Comparison of ENCODE assay signal across 15 cellular contexts in the genomic region with DNA sequence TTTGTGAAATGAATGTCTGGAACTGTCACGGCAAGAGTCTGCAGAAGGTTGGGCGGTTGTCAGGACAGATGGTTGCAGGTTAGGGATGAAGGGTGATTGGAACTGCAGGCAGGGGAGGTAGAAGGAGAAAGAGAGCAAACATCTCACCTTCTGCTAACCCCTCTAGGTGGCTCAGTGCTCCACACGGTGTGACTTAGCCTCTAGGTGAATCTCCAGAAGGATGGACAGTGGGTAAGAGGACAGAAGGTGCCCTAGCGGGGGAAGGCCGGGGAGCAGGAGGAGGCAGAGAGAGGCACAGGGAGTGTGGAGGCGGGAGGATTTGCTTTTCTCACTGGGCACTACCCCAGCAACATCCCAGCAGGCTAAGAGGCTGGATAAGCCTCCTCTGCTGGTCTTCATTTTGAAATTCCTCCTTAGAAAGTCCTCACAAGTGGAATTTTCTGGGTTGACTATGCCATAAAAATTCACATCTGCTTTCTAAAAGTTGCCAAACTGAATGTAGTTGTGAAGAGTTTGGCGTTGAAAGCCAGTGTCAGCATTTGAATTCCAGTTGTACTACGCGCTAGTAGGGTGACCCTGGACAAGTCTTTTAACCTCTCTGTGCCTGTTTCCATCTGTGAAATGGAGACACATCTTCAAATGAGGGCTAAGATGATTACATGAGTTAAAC. TPM values are rescaled to one million over a fixed set of nuclear protein-coding genes. Genes with fewer than 3 reads are reported as not detected.
DNase-seq lines count a peak whose midpoint lies in the region; ATAC-seq and TF ChIP-seq lines count a peak whose summit lies in the region.
"Had no signal": no experiment of that assay in that cellular context is flagged by ENCODE, and none has a peak within 500 bp of the region (broad histone marks: within the 10 kb centered on the region; RNA-seq: fewer than 3 reads in every experiment).

No MANE protein-coding gene starts in this region.

- no peak for ATAC-seq in activated B cell treated with CpG ODN at 0.5 μM for 24 hours (ENCODE audit: low read depth)
- ATAC-seq in naive thymus-derived CD4-positive, alpha-beta T cell = no peak

- no peak overlapping the region for H2BK120ac ChIP-seq in H9 (ENCODE audit: low read depth, low read length, poor library complexity, severe bottlenecking)

- H3K27me3 Mint-ChIP-seq in H9 (ENCODE audit: low read depth) (peaks cover 48% of the 10 kb centered on the region), activated B cell treated with CpG ODN at 0.5 μM for 24 hours (no peaks in the 10 kb centered on the region)
- H3K27me3 Mint-ChIP-seq in naive thymus-derived CD4-positive, alpha-beta T cell = no peaks in the 10 kb centered on the region

- H3K36me3 Mint-ChIP-seq in H9 (ENCODE audit: insufficient read depth in 1 of 3, low read depth in 3 of 3) (no peaks in the 10 kb centered on the region), activated B cell treated with CpG ODN at 0.5 μM for 24 hours (ENCODE audit: low read depth) (no peaks in the 10 kb centered on the region)
- H3K36me3 Mint-ChIP-seq in naive thymus-derived CD4-positive, alpha-beta T cell = peaks cover 0 to 30% (median 0%) of the 10 kb centered on the region in 5 donors

- no peak overlapping the region for H2BK20ac ChIP-seq in H9 (ENCODE audit: low read depth, low read length, poor library complexity, severe bottlenecking)

- no peak overlapping the region for H3K56ac ChIP-seq in H9 (ENCODE audit: insufficient read length, low read depth, low read length)

- peak overlapping the region in 1 of 2 experiments; percentile 38; a peak in 3 of 5 replicates for H3K4me3 Mint-ChIP-seq in H9
- H3K4me3 Mint-ChIP-seq in activated B cell treated with CpG ODN at 0.5 μM for 24 hours = no peak overlapping the region
- peak overlapping the region; percentile 63 to 90 (median 84) for H3K4me3 Mint-ChIP-seq in naive thymus-derived CD4-positive, alpha-beta T cell

- H2AFZ ChIP-seq in H9 (ENCODE audit: low read length) = no peak overlapping the region

- H3K4ac ChIP-seq in H9 (ENCODE audit: low read depth, low read length) = no peak overlapping the region

- no peaks in the 10 kb centered on the region for H3K9me3 Mint-ChIP-seq in H9
- H3K9me3 Mint-ChIP-seq in activated B cell treated with CpG ODN at 0.5 μM for 24 hours = no peaks in the 10 kb centered on the region
- peaks cover 0 to 10% (median 0%) of the 10 kb centered on the region in 11 donors for H3K9me3 Mint-ChIP-seq in naive thymus-derived CD4-positive, alpha-beta T cell

- H3T11ph ChIP-seq in H9 (ENCODE audit: low read length) = no peak overlapping the region

- H2BK12ac ChIP-seq in H9 (ENCODE audit: insufficient read length, low read depth, low read length) = no peak overlapping the region

- no peak overlapping the region for H3K4me3 ChIP-seq in naive thymus-derived CD4-positive, alpha-beta T cell (ENCODE audit: low read length)
- H3K4me3 ChIP-seq: HAP-1 had no signal

- H3K4me1 ChIP-seq in H9 (ENCODE audit: insufficient read depth, low read length) = peaks cover 2% of the 10 kb centered on the region; the same call in 1 of the 2 replicates
- H3K4me1 ChIP-seq in naive thymus-derived CD4-positive, alpha-beta T cell (ENCODE audit: control insufficient read depth in 2 of 2, insufficient read depth in 2 of 2, low read length in 2 of 2) = peaks cover 43 to 46% of the 10 kb centered on the region in 2 donors

- POLR2A ChIA-PET in activated B cell treated with CpG ODN at 0.5 μM for 24 hours (lab: Charles Lee) = interaction anchor here (1.5 to 2.9 kb wide), 2 partner anchors 11 to 26 kb away, joined by 5 to 18 read pairs; a partner anchor contains a TSS
- POLR2A ChIA-PET in naive thymus-derived CD4-positive, alpha-beta T cell (lab: Charles Lee) = interaction anchor here (1.4 to 1.7 kb wide), 2 partner anchors 9 to 11 kb away, joined by 9 to 10 read pairs; a partner anchor contains a TSS

- no peaks in the 10 kb centered on the region for H3K9me3 ChIP-seq in H9 (ENCODE audit: control insufficient read depth, low read depth, low read length)
- no peaks in the 10 kb centered on the region for H3K9me3 ChIP-seq in naive thymus-derived CD4-positive, alpha-beta T cell (ENCODE audit: control insufficient read depth in 2 of 3, low read length in 3 of 3)
- H3K9me3 ChIP-seq: HAP-1 had no signal

- no peak overlapping the region for H3K18ac ChIP-seq in H9 (ENCODE audit: insufficient read length, low read depth, low read length)

- no peak overlapping the region for H3K14ac ChIP-seq in H9 (ENCODE audit: insufficient read depth, low read length)

- no peak overlapping the region for H3K23ac ChIP-seq in H9 (ENCODE audit: insufficient read length, low read depth, low read length)

- H4K8ac ChIP-seq in H9 (replicated peaks; ENCODE audit: insufficient read length, low read depth, low read length) = no peak overlapping the region

- no peak overlapping the region for H2AK5ac ChIP-seq in H9 (ENCODE audit: insufficient read length, low read length)

- intact Hi-C loops in activated B cell treated with CpG ODN at 0.5 μM for 24 hours (cut with micrococcal nuclease) = loop anchor here (2.0 kb wide), 1 partner anchor 32 kb away; no protein-coding TSS in a partner anchor
- intact Hi-C loops in naive thymus-derived CD4-positive, alpha-beta T cell (cut with micrococcal nuclease) = no loop called here

- H4K91ac ChIP-seq in H9 (ENCODE audit: insufficient read length, low read depth, low read length) = no peak overlapping the region

- no CpG with 5 or more reads among the region's 9 CpGs for WGBS in H9 (ENCODE audit: extremely low coverage, insufficient read length, low lambda C conversion rate)

- H3K27me3 ChIP-seq in H9 (ENCODE audit: insufficient read depth, low read length) = no peaks in the 10 kb centered on the region; the same call in 1 of the 2 replicates
- H3K27me3 ChIP-seq in naive thymus-derived CD4-positive, alpha-beta T cell (ENCODE audit: control insufficient read depth in 2 of 2, insufficient read depth in 2 of 2, low read length in 2 of 2) = no peaks in the 10 kb centered on the region

- no peaks in the 10 kb centered on the region for H4K20me1 ChIP-seq in H9 (ENCODE audit: control insufficient read depth, insufficient read depth, insufficient read length)

- H3K9ac ChIP-seq in H9 (ENCODE audit: extremely low read depth, insufficient read length, low read length) = no peak overlapping the region

- H3K4me1 Mint-ChIP-seq in H9 = peaks cover 20 to 23% of the 10 kb centered on the region in 2 experiments
- peaks cover 35% of the 10 kb centered on the region for H3K4me1 Mint-ChIP-seq in activated B cell treated with CpG ODN at 0.5 μM for 24 hours
- H3K4me1 Mint-ChIP-seq in naive thymus-derived CD4-positive, alpha-beta T cell = peaks cover 37 to 80% (median 70%) of the 10 kb centered on the region in 7 donors

- H3K79me2 ChIP-seq in H9 (ENCODE audit: insufficient read depth, low read length) = no peaks in the 10 kb centered on the region

- H4K5ac ChIP-seq in H9 (ENCODE audit: insufficient read length, low read depth, low read length) = no peak overlapping the region

- H3K4me2 ChIP-seq in H9 (ENCODE audit: insufficient read depth, insufficient read length, low read length) = no peak overlapping the region

- no peaks in the 10 kb centered on the region for H3K79me1 ChIP-seq in H9 (ENCODE audit: insufficient read depth, low read depth, low read length, poor library complexity, severe bottlenecking)

- H3K27ac Mint-ChIP-seq in H9 = no peak overlapping the region
- H3K27ac Mint-ChIP-seq in activated B cell treated with CpG ODN at 0.5 μM for 24 hours = peak overlapping the region; percentile 22
- peak overlapping the region in 8 of 9 donors; percentile 71 to 93 (median 87) for H3K27ac Mint-ChIP-seq in naive thymus-derived CD4-positive, alpha-beta T cell

- no peak overlapping the region for H3K27ac ChIP-seq in H9 (ENCODE audit: insufficient read length, low read depth, low read length)
- H3K27ac ChIP-seq in naive thymus-derived CD4-positive, alpha-beta T cell (ENCODE audit: low read depth, low read length) = no peak overlapping the region

- peak; percentile 42 for DNase-seq in NCI-H82 (lab: John Stamatoyannopoulos, UW)
- no peak for DNase-seq in NCI-H82 treated with DMSO at 0.1 percent for 48 hours (lab: John Stamatoyannopoulos, UW; ENCODE audit: unreplicated experiment)
- DNase-seq in H9 = no peak
- DNase-seq in activated B cell treated with CpG ODN at 0.5 μM for 24 hours = no peak
- no peak for DNase-seq in naive thymus-derived CD4-positive, alpha-beta T cell
- no peak for DNase-seq in AML-193 (lab: John Stamatoyannopoulos, UW)
- no peak for DNase-seq in NCI-H1417 treated with DMSO at 0.1 percent for 48 hours (lab: John Stamatoyannopoulos, UW)
- no peak for DNase-seq in NCI-H1105 treated with DMSO at 0.1 percent for 48 hours (lab: John Stamatoyannopoulos, UW)
- DNase-seq: activated CD8-positive, alpha-beta memory T cell treated with anti-CD3 and anti-CD28 coated beads for 24 hours; amygdala; DMS79 treated with DMSO at 0.1 percent for 48 hours; kidney; NCI-H1436; small intestine had no signal

- no peak overlapping the region for H2BK15ac ChIP-seq in H9 (ENCODE audit: low read depth, low read length)

- no peak overlapping the region for H2BK5ac ChIP-seq in H9 (ENCODE audit: insufficient read length, low read length)

- no peaks in the 10 kb centered on the region for H3K36me3 ChIP-seq in naive thymus-derived CD4-positive, alpha-beta T cell (ENCODE audit: control insufficient read depth in 2 of 3, insufficient read depth in 3 of 3, low read length in 3 of 3)
- H3K36me3 ChIP-seq: HAP-1 had no signal

- CTCF ChIA-PET in activated B cell treated with CpG ODN at 0.5 μM for 24 hours (lab: Charles Lee) = interaction anchor here (1.2 kb wide), 1 partner anchor 78 kb away, joined by 4 read pairs; no protein-coding TSS in a partner anchor
- CTCF ChIA-PET in naive thymus-derived CD4-positive, alpha-beta T cell (lab: Charles Lee) = interaction anchor here (1.1 to 1.8 kb wide), 2 partner anchors 9 to 11 kb away, joined by 4 to 7 read pairs; a partner anchor contains a TSS

- TF ChIP-seq CTCF in H9 (conservative IDR thresholded peaks at IDR 0.05) (0 out of 3 replicates have a peak, but pooled peaks have one; percentile 17), activated B cell treated with CpG ODN at 0.5 μM for 24 hours (IDR thresholded peaks at IDR 0.05) (no peak)

- H3K23me2 ChIP-seq in H9 (ENCODE audit: insufficient read length, low read depth, low read length, poor library complexity, severe bottlenecking) = peaks cover 3% of the 10 kb centered on the region

RNA-seq across cellular contexts. Expression of a gene that starts 10.7 kb away (rescaled TPM):
- total RNA-seq in H9 (2021) (0.07 and 0.33 TPM in 2 replicates), activated B cell treated with CpG ODN at 0.5 μM for 24 hours (1.4 and 1.8 TPM in 2 replicates)
- total RNA-seq in naive thymus-derived CD4-positive, alpha-beta T cell = 10 to 100 TPM in 1 of 5 experiments, 1 to 10 TPM in 3, under 1 TPM in 1; 0.86 to 38.6 (median 2.3) TPM
- polyA plus RNA-seq in naive thymus-derived CD4-positive, alpha-beta T cell = under 1 TPM in 1 of 2 donors, not detected in 1; 0.67 TPM

Comparison
In these comparisons a context has a peak if more than half of its experiments do, and no peak if none do; other contexts are left out.
1. H3K27ac Mint-ChIP-seq: peak in activated B cell treated with CpG ODN at 0.5 μM for 24 hours (single experiment) and naive thymus-derived CD4-positive, alpha-beta T cell (8 of 9); none in H9 (0 of 3).